ENCODE assay signal across 1 cellular context in the genomic region with DNA sequence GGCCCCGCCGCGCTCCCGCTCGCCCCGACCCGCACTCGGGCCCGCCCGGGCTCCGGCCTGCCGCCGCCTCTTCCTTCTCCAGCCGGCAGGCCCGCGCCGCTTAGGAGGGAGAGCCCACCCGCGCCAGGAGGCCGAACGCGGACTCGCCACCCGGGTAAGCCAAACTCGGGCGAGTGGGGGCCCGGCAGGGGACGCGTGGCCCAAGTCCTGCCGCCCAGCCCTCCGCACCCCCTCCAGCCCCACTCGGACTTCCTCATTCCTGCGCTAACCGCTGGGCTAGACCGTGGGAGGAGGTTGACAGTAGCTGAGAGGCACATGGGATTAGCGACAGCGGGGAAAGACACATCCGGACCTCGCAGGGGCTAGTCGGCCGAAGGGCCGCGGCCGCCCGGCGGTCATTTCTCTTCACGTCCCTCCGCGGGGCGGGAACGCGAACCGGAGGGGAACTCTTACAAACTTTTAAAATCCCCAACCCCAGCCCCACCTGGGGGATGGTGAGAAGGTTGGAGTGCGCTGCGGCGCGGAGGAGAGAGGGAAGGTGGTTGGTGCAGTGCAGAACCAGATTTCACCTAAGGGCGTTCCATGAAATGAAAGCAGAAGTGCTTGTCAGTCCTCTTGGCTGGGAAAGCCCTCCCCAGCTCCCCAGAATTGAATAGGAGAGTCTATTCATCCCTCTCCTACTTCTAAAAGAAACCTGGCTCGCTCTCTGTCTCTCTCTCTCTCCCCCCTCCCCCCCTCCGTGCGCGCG.
TF ChIP-seq lines count a peak whose summit lies in the region.

No MANE protein-coding gene starts in this region.

TF ChIP-seq in HEK293, 187 proteins besides CTCF, POLR2A, EP300 and RAD21 (continued from another document):
- TF ChIP-seq, protein P1, sequence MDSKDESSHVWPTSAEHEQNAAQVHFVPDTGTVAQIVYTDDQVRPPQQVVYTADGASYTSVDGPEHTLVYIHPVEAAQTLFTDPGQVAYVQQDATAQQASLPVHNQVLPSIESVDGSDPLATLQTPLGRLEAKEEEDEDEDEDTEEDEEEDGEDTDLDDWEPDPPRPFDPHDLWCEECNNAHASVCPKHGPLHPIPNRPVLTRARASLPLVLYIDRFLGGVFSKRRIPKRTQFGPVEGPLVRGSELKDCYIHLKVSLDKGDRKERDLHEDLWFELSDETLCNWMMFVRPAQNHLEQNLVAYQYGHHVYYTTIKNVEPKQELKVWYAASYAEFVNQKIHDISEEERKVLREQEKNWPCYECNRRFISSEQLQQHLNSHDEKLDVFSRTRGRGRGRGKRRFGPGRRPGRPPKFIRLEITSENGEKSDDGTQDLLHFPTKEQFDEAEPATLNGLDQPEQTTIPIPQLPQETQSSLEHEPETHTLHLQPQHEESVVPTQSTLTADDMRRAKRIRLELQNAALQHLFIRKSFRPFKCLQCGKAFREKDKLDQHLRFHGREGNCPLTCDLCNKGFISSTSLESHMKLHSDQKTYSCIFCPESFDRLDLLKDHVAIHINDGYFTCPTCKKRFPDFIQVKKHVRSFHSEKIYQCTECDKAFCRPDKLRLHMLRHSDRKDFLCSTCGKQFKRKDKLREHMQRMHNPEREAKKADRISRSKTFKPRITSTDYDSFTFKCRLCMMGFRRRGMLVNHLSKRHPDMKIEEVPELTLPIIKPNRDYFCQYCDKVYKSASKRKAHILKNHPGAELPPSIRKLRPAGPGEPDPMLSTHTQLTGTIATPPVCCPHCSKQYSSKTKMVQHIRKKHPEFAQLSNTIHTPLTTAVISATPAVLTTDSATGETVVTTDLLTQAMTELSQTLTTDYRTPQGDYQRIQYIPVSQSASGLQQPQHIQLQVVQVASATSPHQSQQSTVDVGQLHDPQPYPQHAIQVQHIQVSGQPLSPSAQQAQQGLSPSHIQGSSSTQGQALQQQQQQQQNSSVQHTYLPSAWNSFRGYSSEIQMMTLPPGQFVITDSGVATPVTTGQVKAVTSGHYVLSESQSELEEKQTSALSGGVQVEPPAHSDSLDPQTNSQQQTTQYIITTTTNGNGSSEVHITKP (tag by site-specific recombination; IDR thresholded peaks at IDR 0.05) = peak; percentile 64
- peak; percentile 52 for TF ChIP-seq ZFHX2 (tag by site-specific recombination; conservative IDR thresholded peaks at IDR 0.05)
